17 cellular contexts compared by ENCODE assay signal in the genomic region with DNA sequence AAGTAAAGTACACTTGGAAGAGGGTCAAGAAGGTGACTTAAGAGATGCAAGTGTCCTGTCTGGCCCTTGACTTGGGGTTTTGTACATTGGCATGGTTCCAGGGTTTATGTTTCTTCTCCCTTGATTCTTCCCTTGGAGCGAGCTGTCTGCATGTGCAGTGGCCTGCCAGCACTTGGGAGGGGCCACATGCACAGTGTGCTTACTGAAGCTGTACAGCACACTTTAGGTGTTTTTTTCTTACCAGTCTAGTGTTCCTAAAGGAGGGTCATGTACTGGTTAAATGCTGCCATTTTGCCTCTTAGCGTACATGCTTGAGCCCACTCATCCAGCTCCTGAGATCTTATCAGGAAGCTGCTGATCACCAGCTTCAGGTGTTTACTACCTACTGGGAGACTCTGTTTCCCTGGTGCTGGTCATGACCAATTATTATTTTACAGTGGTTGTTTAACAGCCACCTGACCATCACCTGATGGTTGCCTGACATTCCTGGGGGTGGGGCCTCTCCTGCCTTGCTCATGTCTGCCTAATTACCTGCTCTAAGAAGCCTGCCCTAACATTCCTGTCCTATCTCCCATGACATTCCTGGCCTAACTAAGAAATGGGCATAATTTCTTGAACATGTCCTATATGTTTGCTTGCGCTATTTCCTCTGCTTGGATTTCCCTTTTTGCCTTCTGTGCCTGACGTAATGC.
"Had no signal": no experiment of that assay in that cellular context is flagged by ENCODE, and none has a peak within 500 bp of the region (broad histone marks: within the 10 kb centered on the region; RNA-seq: fewer than 3 reads in every experiment).

No MANE protein-coding gene starts in this region.

- H3K27me3 ChIP-seq: pancreas had no signal

- H3K9me3 ChIP-seq: neutrophil, pancreas had no signal

- H3K4me2 ChIP-seq: smooth muscle cell had no signal

- H3K4me3 ChIP-seq: pancreas, smooth muscle cell had no signal

- DNase-seq: activated CD4-positive, alpha-beta memory T cell treated with anti-CD3 and anti-CD28 coated beads for 36 hours; activated CD4-positive, alpha-beta T cell treated with anti-CD3 and anti-CD28 coated beads for 36 hours; activated T-cell treated with anti-CD3 and anti-CD28 coated beads for 4 hours; dermis blood vessel endothelial cell; foreskin fibroblast; left ventricle myocardium superior; natural killer cell; pancreas; stimulated activated CD4-positive, alpha-beta T cell treated with anti-CD3 and anti-CD28 coated beads, Interleukin-4, amount 100 ng/mL, for 1 hour; stimulated activated naive CD8-positive, alpha-beta T cell treated with anti-CD3 and anti-CD28 coated beads, Interleukin-15, amount 100 ng/mL, for 72 hours; SW 1271 had no signal

- H3K27ac Mint-ChIP-seq: activated CD4-positive, alpha-beta memory T cell treated with anti-CD3 and anti-CD28 coated beads for 36 hours; activated CD4-positive, alpha-beta T cell treated with anti-CD3 and anti-CD28 coated beads for 36 hours; activated naive CD8-positive, alpha-beta T cell; activated T-helper 1 cell treated with anti-CD3 and anti-CD28 coated beads, Interleukin-12 subunit alpha, Interleukin-12 subunit beta, Interleukin-2, Interleukin-4 antibody, amounts not matched to agents 30 ng/mL and 10 ng/mL and 1 ng/mL, durations not matched to agents 14 hours and 24 hours and 36 hours; natural killer cell; stimulated activated naive CD8-positive, alpha-beta T cell treated with anti-CD3 and anti-CD28 coated beads, Interleukin-15, amount 100 ng/mL, for 72 hours had no signal

- H3K4me3 Mint-ChIP-seq: activated CD4-positive, alpha-beta memory T cell treated with anti-CD3 and anti-CD28 coated beads for 36 hours; activated CD4-positive, alpha-beta T cell treated with anti-CD3 and anti-CD28 coated beads for 36 hours; activated naive CD8-positive, alpha-beta T cell; activated T-helper 1 cell treated with anti-CD3 and anti-CD28 coated beads, Interleukin-12 subunit alpha, Interleukin-12 subunit beta, Interleukin-2, Interleukin-4 antibody, amounts not matched to agents 30 ng/mL and 10 ng/mL and 1 ng/mL, durations not matched to agents 14 hours and 24 hours and 36 hours; natural killer cell; stimulated activated naive CD8-positive, alpha-beta T cell treated with anti-CD3 and anti-CD28 coated beads, Interleukin-15, amount 100 ng/mL, for 72 hours had no signal

- H3K36me3 Mint-ChIP-seq: activated CD4-positive, alpha-beta memory T cell treated with anti-CD3 and anti-CD28 coated beads for 36 hours; activated naive CD8-positive, alpha-beta T cell; natural killer cell had no signal

- ATAC-seq: activated CD4-positive, alpha-beta T cell treated with anti-CD3 and anti-CD28 coated beads for 36 hours; left ventricle myocardium superior; natural killer cell; pancreas; sciatic nerve; stimulated activated naive CD8-positive, alpha-beta T cell treated with anti-CD3 and anti-CD28 coated beads, Interleukin-15, amount 100 ng/mL, for 72 hours had no signal

- H3K9me3 Mint-ChIP-seq: activated CD4-positive, alpha-beta memory T cell treated with anti-CD3 and anti-CD28 coated beads for 36 hours; activated T-helper 1 cell treated with anti-CD3 and anti-CD28 coated beads, Interleukin-12 subunit alpha, Interleukin-12 subunit beta, Interleukin-2, Interleukin-4 antibody, amounts not matched to agents 30 ng/mL and 10 ng/mL and 1 ng/mL, durations not matched to agents 14 hours and 24 hours and 36 hours; stimulated activated naive CD8-positive, alpha-beta T cell treated with anti-CD3 and anti-CD28 coated beads, Interleukin-15, amount 100 ng/mL, for 72 hours had no signal

- H3K4me1 Mint-ChIP-seq: activated CD4-positive, alpha-beta T cell treated with anti-CD3 and anti-CD28 coated beads for 36 hours; natural killer cell; stimulated activated naive CD8-positive, alpha-beta T cell treated with anti-CD3 and anti-CD28 coated beads, Interleukin-15, amount 100 ng/mL, for 72 hours had no signal

- H3K36me3 ChIP-seq: neutrophil, pancreas had no signal

- H3K27ac ChIP-seq: epithelial cell of prostate, neutrophil, pancreas had no signal

- H3K4me1 ChIP-seq: pancreas had no signal
